In the genomic region with DNA sequence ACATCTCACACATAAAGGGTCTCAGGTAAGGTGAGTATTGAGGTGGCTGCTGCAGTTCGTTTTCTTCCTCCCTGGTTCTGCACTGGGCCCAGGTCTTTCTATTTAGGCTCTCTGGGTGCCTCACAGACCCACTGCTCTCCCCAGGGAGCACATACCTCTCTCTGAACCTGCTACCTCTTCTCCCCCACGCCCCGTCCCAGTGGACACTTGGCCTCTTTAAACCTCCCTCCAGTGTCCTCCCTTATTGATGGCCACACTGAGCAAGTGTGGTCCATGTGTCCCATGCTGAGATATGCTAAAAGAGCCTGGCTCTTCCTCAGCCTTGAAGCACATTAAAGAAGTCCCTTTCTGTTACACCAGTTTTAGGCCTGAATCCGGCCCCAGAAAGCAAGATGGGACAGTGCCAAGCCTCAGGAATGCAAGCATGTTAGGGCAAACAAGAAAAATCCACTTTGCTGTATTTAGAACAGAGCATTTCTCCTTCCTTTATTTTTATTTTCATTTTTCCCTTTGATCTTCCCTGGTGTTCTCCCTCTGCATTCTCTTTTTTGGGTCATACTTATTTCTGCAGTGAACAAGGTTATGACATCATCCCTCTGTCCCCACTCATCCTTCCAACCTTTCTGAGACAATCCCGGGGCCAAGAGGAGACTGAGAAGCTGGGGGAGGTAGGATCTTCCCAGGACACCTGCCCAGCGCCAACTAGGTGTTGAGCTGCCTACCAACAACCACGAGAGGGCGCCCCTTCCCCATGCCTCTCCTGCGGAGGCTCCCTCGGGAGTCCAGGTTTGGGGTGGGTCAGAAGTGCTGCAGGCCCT, we compare ENCODE assay signal across 8 cellular contexts. TPM values are rescaled to one million over a fixed set of nuclear protein-coding genes. Genes with fewer than 3 reads are reported as not detected.
DNase-seq lines count a peak whose midpoint lies in the region; ATAC-seq and TF ChIP-seq lines count a peak whose summit lies in the region.

No MANE protein-coding gene starts in this region.

- POLR2A ChIA-PET in CD4-positive, alpha-beta memory T cell (lab: Charles Lee; ENCODE audit: partially characterized antibody), result interaction anchor here (0.6 to 18.7 kb wide), 13 partner anchors 6 to 226 kb away, joined by 3 to 1434 read pairs (median 6); a partner anchor contains a TSS

- H3K4me2 ChIP-seq in MM.1S (ENCODE audit: low read depth, low read length), result peak overlapping the region; percentile 73

- whole genome bisulfite sequencing in heart left ventricle, 4 donors, result 30 to 34% (median 31%) methylated on average over 10 of the region's 10 CpGs

- CTCF ChIA-PET in CD4-positive, alpha-beta memory T cell (lab: Charles Lee; ENCODE audit: partially characterized antibody), result interaction anchor here (1.0 to 17.0 kb wide), 23 partner anchors 8 to 814 kb away, joined by 3 to 623 read pairs (median 6); a partner anchor contains a TSS

- no peaks in the 10 kb centered on the region for H3K27me3 Mint-ChIP-seq in CD4-positive, alpha-beta memory T cell
- H3K27me3 Mint-ChIP-seq in activated naive CD8-positive, alpha-beta T cell treated with anti-CD3 and anti-CD28 coated beads, Interleukin-2, amount 50 U/mL, for 24 hours, result no peaks in the 10 kb centered on the region

- H3K27me3 ChIP-seq in CD4-positive, alpha-beta memory T cell (ENCODE audit: insufficient read depth, low read length), result no peaks in the 10 kb centered on the region
- H3K27me3 ChIP-seq in MM.1S (replicated peaks; ENCODE audit: insufficient read depth, low read length) (no peaks in the 10 kb centered on the region), heart left ventricle (no peaks in the 10 kb centered on the region)

- H3K9me3 Mint-ChIP-seq in CD4-positive, alpha-beta memory T cell, result peaks cover 0 to 6% (median 0%) of the 10 kb centered on the region in 8 donors
- no peaks in the 10 kb centered on the region for H3K9me3 Mint-ChIP-seq in activated naive CD8-positive, alpha-beta T cell treated with anti-CD3 and anti-CD28 coated beads, Interleukin-2, amount 50 U/mL, for 24 hours

- peaks cover 98% of the 10 kb centered on the region for H3K4me1 ChIP-seq in CD4-positive, alpha-beta memory T cell (ENCODE audit: insufficient read depth, low read length)
- H3K4me1 ChIP-seq in MM.1S (ENCODE audit: low read length) (peaks cover 44% of the 10 kb centered on the region), heart left ventricle (peaks cover 0 to 74% (median 1%) of the 10 kb centered on the region in 12 donors)

- no peaks in the 10 kb centered on the region for H3K9me3 ChIP-seq in CD4-positive, alpha-beta memory T cell (ENCODE audit: control insufficient read depth in 1 of 2, low read length in 2 of 2)
- H3K9me3 ChIP-seq in MM.1S (replicated peaks; ENCODE audit: insufficient read depth, low read length), result no peaks in the 10 kb centered on the region
- no peaks in the 10 kb centered on the region for H3K9me3 ChIP-seq in heart left ventricle

- intact Hi-C loops in CD4-positive, alpha-beta memory T cell (cut with micrococcal nuclease), result loop anchor here (1.0 to 10.0 kb wide), 9 partner anchors 26 to 547 kb away; no protein-coding TSS in a partner anchor
- intact Hi-C loops in heart left ventricle (cut with DNase I), result loop anchor here (1.0 to 10.0 kb wide), 14 partner anchors 110 to 552 kb away; no protein-coding TSS in a partner anchor

- TF ChIP-seq CTCF in MM.1S (IDR thresholded peaks at IDR 0.05; ENCODE audit: low read length), result peak; percentile 76
- peak; percentile 77 to 96 (median 86) for TF ChIP-seq CTCF in heart left ventricle (IDR thresholded peaks at IDR 0.05)
- TF ChIP-seq CTCF in retinal pigment epithelial cell (conservative IDR thresholded peaks at IDR 0.05; ENCODE audit: low read depth, low read length), result peak; percentile 97

- H3K9me2 ChIP-seq in MM.1S (replicated peaks; ENCODE audit: insufficient read depth, low read length), result no peaks in the 10 kb centered on the region

- DNase-seq in CD4-positive, alpha-beta memory T cell, result peak; percentile 63 to 75 (median 68)
- DNase-seq in MM.1S, result peak; percentile 23
- DNase-seq in T follicular helper cell (ENCODE audit: low read depth), result peak; percentile 55
- DNase-seq in activated naive CD8-positive, alpha-beta T cell treated with anti-CD3 and anti-CD28 coated beads, Interleukin-2, amount 50 U/mL, for 24 hours, result peak; percentile 88
- peak; percentile 68 to 87 (median 76) for DNase-seq in heart left ventricle
- DNase-seq in retinal pigment epithelial cell (ENCODE audit: low read depth), result no peak

- peak overlapping the region; percentile 79 to 95 (median 85) for H3K4me3 Mint-ChIP-seq in CD4-positive, alpha-beta memory T cell
- H3K4me3 Mint-ChIP-seq in activated naive CD8-positive, alpha-beta T cell treated with anti-CD3 and anti-CD28 coated beads, Interleukin-2, amount 50 U/mL, for 24 hours, result peak overlapping the region; percentile 69

- H3K27ac ChIP-seq in CD4-positive, alpha-beta memory T cell (ENCODE audit: low read depth, low read length), result peak overlapping the region; percentile 54
- H3K27ac ChIP-seq in MM.1S (ENCODE audit: low read length) (peak overlapping the region; percentile 66; the same call in 1 of the 2 replicates), heart left ventricle (peak overlapping the region in 1 of 12 donors; percentile 75)

- no peaks in the 10 kb centered on the region for H4K20me1 ChIP-seq in MM.1S (ENCODE audit: insufficient read depth, low read length)

- ATAC-seq in GM21515 (IDR thresholded peaks at IDR 0.05; ENCODE audit: unreplicated experiment), result peak; percentile 30
- peak; percentile 25 for ATAC-seq in activated naive CD8-positive, alpha-beta T cell treated with anti-CD3 and anti-CD28 coated beads, Interleukin-2, amount 50 U/mL, for 24 hours
- ATAC-seq in heart left ventricle, result peak; percentile 65 to 89 (median 82)
- no peak for ATAC-seq in GM18858 (IDR thresholded peaks at IDR 0.05; ENCODE audit: unreplicated experiment)

- no peak for TF ChIP-seq POLR2A in heart left ventricle (IDR thresholded peaks at IDR 0.05)

- H2AFZ ChIP-seq in MM.1S (ENCODE audit: low read length), result 0 out of 2 replicates have a peak overlapping the region, but pooled peaks have one; percentile 53

- peaks cover 21% of the 10 kb centered on the region for H3F3A ChIP-seq in MM.1S (ENCODE audit: insufficient read depth, low read length)

- peak overlapping the region; percentile 89 to 100 (median 96) for H3K27ac Mint-ChIP-seq in CD4-positive, alpha-beta memory T cell
- H3K27ac Mint-ChIP-seq in activated naive CD8-positive, alpha-beta T cell treated with anti-CD3 and anti-CD28 coated beads, Interleukin-2, amount 50 U/mL, for 24 hours, result peak overlapping the region; percentile 95

- no peaks in the 10 kb centered on the region for H3K79me2 ChIP-seq in MM.1S (ENCODE audit: low read length)

- H3K4me3 ChIP-seq in CD4-positive, alpha-beta memory T cell (ENCODE audit: low read length in 2 of 2), result peak overlapping the region; percentile 25 to 39
- H3K4me3 ChIP-seq in MM.1S (ENCODE audit: low read length) (peak overlapping the region; percentile 33), heart left ventricle (no peak overlapping the region), retinal pigment epithelial cell (ENCODE audit: low read length) (no peak overlapping the region)

- peaks cover 76 to 97% (median 89%) of the 10 kb centered on the region in 4 donors for H3K4me1 Mint-ChIP-seq in CD4-positive, alpha-beta memory T cell
- peaks cover 94% of the 10 kb centered on the region for H3K4me1 Mint-ChIP-seq in activated naive CD8-positive, alpha-beta T cell treated with anti-CD3 and anti-CD28 coated beads, Interleukin-2, amount 50 U/mL, for 24 hours

- no peaks in the 10 kb centered on the region for H3K36me3 ChIP-seq in CD4-positive, alpha-beta memory T cell (ENCODE audit: insufficient read depth, low read length)
- H3K36me3 ChIP-seq in MM.1S (replicated peaks; ENCODE audit: insufficient read depth, low read length), result no peaks in the 10 kb centered on the region
- no peaks in the 10 kb centered on the region for H3K36me3 ChIP-seq in heart left ventricle

- H3K36me3 Mint-ChIP-seq in CD4-positive, alpha-beta memory T cell, result peaks cover 0 to 2% of the 10 kb centered on the region in 2 donors
- H3K36me3 Mint-ChIP-seq in activated naive CD8-positive, alpha-beta T cell treated with anti-CD3 and anti-CD28 coated beads, Interleukin-2, amount 50 U/mL, for 24 hours (ENCODE audit: low read depth), result peaks cover 2% of the 10 kb centered on the region

- H3K9ac ChIP-seq in MM.1S (ENCODE audit: low read length), result peak overlapping the region; percentile 10; the same call in 1 of the 2 replicates

RNA-seq across cellular contexts. Expression of a gene that starts 5.0 kb away (rescaled TPM):
- total RNA-seq in CD4-positive, alpha-beta memory T cell, result 1 to 10 TPM; 1.7 to 1.9 TPM
- 10 to 100 TPM; 15.6 to 18.2 TPM for polyA plus RNA-seq in CD4-positive, alpha-beta memory T cell
- 10 to 100 TPM in 1 of 9 donors, 1 to 10 TPM in 7, not detected in 1; 1.0 to 23.0 (median 2.1) TPM for total RNA-seq in heart left ventricle
- polyA plus RNA-seq in heart left ventricle, result 1 to 10 TPM; 1.8 to 5.0 TPM

RNA-seq across cellular contexts. Expression of a gene that starts 22.1 kb away (rescaled TPM):
- total RNA-seq in CD4-positive, alpha-beta memory T cell, result 100 to 1,000 TPM; 284 TPM
- polyA plus RNA-seq in CD4-positive, alpha-beta memory T cell, result 100 to 1,000 TPM; 125 to 221 TPM
- total RNA-seq in heart left ventricle, result 10 to 100 TPM in 1 of 9 donors, 1 to 10 TPM in 7, under 1 TPM in 1; 0.96 to 23.9 (median 2.3) TPM
- polyA plus RNA-seq in heart left ventricle, result 1 to 10 TPM in 1 of 2 donors, under 1 TPM in 1; 0.99 to 1.2 TPM

Comparison
In these comparisons a context has a peak if more than half of its experiments do, and no peak if none do; other contexts are left out.
1. H3K4me3 ChIP-seq: peak in CD4-positive, alpha-beta memory T cell (2 of 2) and MM.1S (single experiment); none in heart left ventricle (0 of 12) and retinal pigment epithelial cell (single experiment).
2. RNA of a gene that starts 22.1 kb away (total RNA-seq): 284 TPM in CD4-positive, alpha-beta memory T cell; 0.96 to 23.9 TPM in heart left ventricle; every median in the first group is over 10 times any median in the second.
3. Peak in every context shown above with its lines, with median percentiles within 50 percentile points of each other: CTCF ChIP-seq.